In the genomic region with DNA sequence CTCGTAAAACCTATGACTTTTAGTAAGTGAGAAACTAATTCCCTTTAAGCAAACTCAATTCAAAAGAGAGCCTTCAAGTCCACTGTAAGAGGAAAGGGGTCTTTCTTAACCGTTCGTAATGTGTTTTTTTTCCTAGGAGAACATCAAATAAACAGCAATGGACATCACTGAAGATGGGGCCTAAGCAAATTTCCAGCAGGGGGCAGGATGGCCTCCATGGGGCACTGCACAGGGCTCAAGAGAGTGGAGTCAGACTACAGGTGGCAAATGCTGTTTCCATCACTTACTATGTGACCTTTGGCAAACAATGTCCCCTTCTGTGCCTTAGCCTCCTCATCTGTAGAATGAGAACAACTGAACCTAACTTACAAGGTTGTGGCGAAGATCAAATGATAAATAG, we compare ENCODE assay signal across 9 cellular contexts.
A peak's percentile ranks its signal among the peaks of the same experiment; 100 is the strongest.
DNase-seq lines count a peak whose midpoint lies in the region; ATAC-seq and TF ChIP-seq lines count a peak whose summit lies in the region.
"Had no signal": no experiment of that assay in that cellular context is flagged by ENCODE, and none has a peak within 500 bp of the region (broad histone marks: within the 10 kb centered on the region; RNA-seq: fewer than 3 reads in every experiment).

No MANE protein-coding gene starts in this region.

- H3K4me1 Mint-ChIP-seq in activated CD4-positive, alpha-beta T cell treated with anti-CD3 and anti-CD28 coated beads, Interleukin-2, amount 10 ng/mL, durations not matched to agents 7 days and 5 days = no peaks in the 10 kb centered on the region

- no peak overlapping the region for H3K4me3 Mint-ChIP-seq in activated CD4-positive, alpha-beta T cell treated with anti-CD3 and anti-CD28 coated beads, Interleukin-2, amount 10 ng/mL, durations not matched to agents 7 days and 5 days

- no peak overlapping the region for H3K27ac Mint-ChIP-seq in activated CD4-positive, alpha-beta T cell treated with anti-CD3 and anti-CD28 coated beads, Interleukin-2, amount 10 ng/mL, durations not matched to agents 7 days and 5 days

- POLR2A ChIA-PET in activated CD4-positive, alpha-beta T cell treated with anti-CD3 and anti-CD28 coated beads, Interleukin-2, amount 10 ng/mL, durations not matched to agents 7 days and 5 days (lab: Charles Lee) = no interaction called here

- H3K27me3 Mint-ChIP-seq in activated CD4-positive, alpha-beta T cell treated with anti-CD3 and anti-CD28 coated beads, Interleukin-2, amount 10 ng/mL, durations not matched to agents 7 days and 5 days = no peaks in the 10 kb centered on the region

- H3K36me3 Mint-ChIP-seq in activated CD4-positive, alpha-beta T cell treated with anti-CD3 and anti-CD28 coated beads, Interleukin-2, amount 10 ng/mL, durations not matched to agents 7 days and 5 days (ENCODE audit: low read depth) = peaks cover 8% of the 10 kb centered on the region

- DNase-seq in activated CD4-positive, alpha-beta T cell treated with anti-CD3 and anti-CD28 coated beads for 24 hours (ENCODE audit: low read depth in 2 of 2) = peak; percentile 7 to 11
- no peak for DNase-seq in activated CD4-positive, alpha-beta T cell treated with anti-CD3 and anti-CD28 coated beads, Interleukin-2, amount 10 ng/mL, durations not matched to agents 7 days and 5 days
- peak; percentile 3 to 36 (median 11) for DNase-seq in T-helper 1 cell
- DNase-seq in epithelial cell of proximal tubule (ENCODE audit: low read depth) = no peak
- peak; percentile 7 for DNase-seq in stimulated activated CD8-positive, alpha-beta memory T cell treated with anti-CD3 and anti-CD28 coated beads, Interleukin-12 subunit alpha, Interleukin-12 subunit beta, amount 100 ng/mL, for 1 hour (ENCODE audit: low read depth)
- DNase-seq in NCI-H526 treated with DMSO at 0.1 percent for 48 hours (lab: John Stamatoyannopoulos, UW) = no peak
- DNase-seq in GM19238 (ENCODE audit: insufficient read length, low spot score) = no peak

- no peak for ATAC-seq in HG03045 (IDR thresholded peaks at IDR 0.05; ENCODE audit: unreplicated experiment)

- CTCF ChIA-PET in activated CD4-positive, alpha-beta T cell treated with anti-CD3 and anti-CD28 coated beads, Interleukin-2, amount 10 ng/mL, durations not matched to agents 7 days and 5 days (lab: Charles Lee) = interaction anchor here (0.6 to 1.0 kb wide), 2 partner anchors 13 to 148 kb away, joined by 3 read pairs; no protein-coding TSS in a partner anchor

- peaks cover 3% of the 10 kb centered on the region for H3K9me3 Mint-ChIP-seq in activated CD4-positive, alpha-beta T cell treated with anti-CD3 and anti-CD28 coated beads, Interleukin-2, amount 10 ng/mL, durations not matched to agents 7 days and 5 days

- H3K4me3 ChIP-seq in epithelial cell of proximal tubule (ENCODE audit: low read depth, low read length) = no peak overlapping the region
- H3K4me3 ChIP-seq: SJSA1 had no signal

- peak; percentile 66 for TF ChIP-seq CTCF in epithelial cell of proximal tubule (conservative IDR thresholded peaks at IDR 0.05; ENCODE audit: low read depth, low read length)

Comparison
In these comparisons a context has a peak if more than half of its experiments do, and no peak if none do; other contexts are left out.
1. DNase-seq: peak in activated CD4-positive, alpha-beta T cell treated with anti-CD3 and anti-CD28 coated beads for 24 hours (2 of 2), T-helper 1 cell (5 of 5) and stimulated activated CD8-positive, alpha-beta memory T cell treated with anti-CD3 and anti-CD28 coated beads, Interleukin-12 subunit alpha, Interleukin-12 subunit beta, amount 100 ng/mL, for 1 hour (single experiment); none in activated CD4-positive, alpha-beta T cell treated with anti-CD3 and anti-CD28 coated beads, Interleukin-2, amount 10 ng/mL, durations not matched to agents 7 days and 5 days (single experiment), epithelial cell of proximal tubule (single experiment), NCI-H526 treated with DMSO at 0.1 percent for 48 hours (single experiment) and GM19238 (single experiment).